9 cellular contexts compared by ENCODE assay signal in the genomic region with DNA sequence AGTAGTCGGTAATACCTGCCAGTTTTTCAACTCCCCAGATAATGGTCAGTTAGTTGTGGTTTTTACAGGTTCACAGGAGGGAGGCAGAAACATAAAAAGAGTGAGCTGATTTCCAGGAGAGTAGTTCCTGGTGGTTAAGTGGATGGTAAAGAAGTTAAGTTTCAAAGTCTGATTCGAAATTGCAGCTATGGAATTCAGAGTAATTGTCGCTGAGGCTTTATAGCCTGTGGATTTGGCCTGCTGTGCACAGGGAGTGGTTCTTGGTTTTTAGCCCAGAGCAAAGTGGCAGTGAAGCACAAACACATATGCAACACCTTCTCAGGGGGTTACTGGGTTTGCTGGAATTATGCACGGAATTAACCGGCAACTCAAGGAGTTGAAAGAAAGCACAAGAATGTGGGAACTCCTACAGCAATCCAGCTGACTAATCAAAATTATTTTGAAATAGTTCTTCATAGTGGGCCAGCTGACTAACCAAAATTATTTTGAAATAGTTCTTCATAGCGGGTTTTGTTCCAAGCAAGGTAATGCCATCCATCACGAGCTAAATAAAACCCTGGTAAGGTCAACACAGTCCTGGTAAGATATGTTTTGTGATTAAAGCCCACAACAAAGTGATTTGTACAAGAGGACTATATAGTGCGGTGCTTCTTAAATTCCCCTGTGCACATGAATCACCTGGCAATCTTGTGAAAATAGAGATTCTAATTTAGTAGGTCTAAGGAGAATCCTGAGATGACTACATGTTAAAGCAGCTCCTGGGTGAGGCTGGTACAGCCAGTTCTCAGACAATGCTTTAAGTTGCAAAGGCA.
A peak's percentile ranks its signal among the peaks of the same experiment; 100 is the strongest.
DNase-seq lines count a peak whose midpoint lies in the region; ATAC-seq and TF ChIP-seq lines count a peak whose summit lies in the region.
"Had no signal": no experiment of that assay in that cellular context is flagged by ENCODE, and none has a peak within 500 bp of the region (broad histone marks: within the 10 kb centered on the region; RNA-seq: fewer than 3 reads in every experiment).

No MANE protein-coding gene starts in this region.

- no TSS peak for BruUV-seq in mammary epithelial cell (replicated peaks; lab: Mats Ljungman, UMichigan)

- H3K27ac ChIP-seq in mammary epithelial cell (ENCODE audit: insufficient read depth, low read depth, low read length) (peak overlapping the region; percentile 56), SK-N-SH (ENCODE audit: low read depth in 2 of 2, low read length in 1 of 2) (no peak overlapping the region)

- no peak for TF ChIP-seq CTCF in mammary epithelial cell (conservative IDR thresholded peaks at IDR 0.05 in 1 of 2, IDR thresholded peaks at IDR 0.05 in 1 of 2; ENCODE audit: extremely low read depth in 1 of 2, insufficient read depth in 1 of 2, low read depth in 1 of 2, low read length in 2 of 2)
- no peak for TF ChIP-seq CTCF in endothelial cell (IDR thresholded peaks at IDR 0.05; ENCODE audit: unreplicated experiment)
- TF ChIP-seq CTCF in SK-N-SH (IDR thresholded peaks at IDR 0.05): no peak

- no peaks in the 10 kb centered on the region for H3K36me3 Mint-ChIP-seq in endothelial cell (ENCODE audit: low read depth, unreplicated experiment)

- H3K9me2 ChIP-seq in SK-N-SH: no peaks in the 10 kb centered on the region

- H3K36me3 ChIP-seq in mammary epithelial cell (ENCODE audit: insufficient read depth, low read length) (no peaks in the 10 kb centered on the region), SK-N-SH (replicated peaks in 1 of 2; ENCODE audit: control insufficient read depth in 1 of 2, insufficient read depth in 2 of 2, low read length in 1 of 2) (no peaks in the 10 kb centered on the region)

- no peak for ATAC-seq in stimulated activated naive CD8-positive, alpha-beta T cell treated with anti-CD3 and anti-CD28 coated beads, Interleukin-15, amount 100 ng/mL, for 72 hours

- H3K9me3 ChIP-seq in mammary epithelial cell (replicated peaks; ENCODE audit: insufficient read depth, low read length) (no peaks in the 10 kb centered on the region), SK-N-SH (no peaks in the 10 kb centered on the region)

- WGBS in mammary epithelial cell (ENCODE audit: low coverage, missing lambda C conversion rate): 9% methylated on average over 8 of the region's 8 CpGs
- WGBS in SK-N-SH (ENCODE audit: low lambda C conversion rate): 46% methylated on average over 8 of the region's 8 CpGs

- H3K4me1 Mint-ChIP-seq in endothelial cell (ENCODE audit: unreplicated experiment): no peaks in the 10 kb centered on the region
- H3K4me1 Mint-ChIP-seq in stimulated activated naive CD8-positive, alpha-beta T cell treated with anti-CD3 and anti-CD28 coated beads, Interleukin-15, amount 100 ng/mL, for 72 hours: no peaks in the 10 kb centered on the region

- H3K79me2 ChIP-seq in mammary epithelial cell (ENCODE audit: insufficient read depth, low read length) (no peaks in the 10 kb centered on the region), SK-N-SH (ENCODE audit: insufficient read depth) (no peaks in the 10 kb centered on the region)

- peaks cover 13% of the 10 kb centered on the region for H3K4me1 ChIP-seq in mammary epithelial cell (ENCODE audit: insufficient read depth, low read length)
- no peaks in the 10 kb centered on the region for H3K4me1 ChIP-seq in SK-N-SH (ENCODE audit: control insufficient read depth in 1 of 2, insufficient read depth in 2 of 2, low read depth in 1 of 2, low read length in 1 of 2)

- no peak for TF ChIP-seq EP300 in SK-N-SH (IDR thresholded peaks at IDR 0.05; ENCODE audit: borderline replicate concordance in 1 of 2, low read depth in 1 of 2, low read length in 1 of 2)

- no peaks in the 10 kb centered on the region for H3K27me3 ChIP-seq in mammary epithelial cell (ENCODE audit: insufficient read depth, low read length)
- H3K27me3 ChIP-seq in SK-N-SH (ENCODE audit: insufficient read depth): no peaks in the 10 kb centered on the region

- CTCF ChIA-PET in mammary epithelial cell (lab: Charles Lee; ENCODE audit: low non-redundant PET): interaction anchor here (1.0 kb wide), 1 partner anchor 201 kb away, joined by 12 read pairs; no protein-coding TSS in a partner anchor
- CTCF ChIA-PET in SK-N-SH (lab: Yijun Ruan, JAX): interaction anchor here (1.1 to 1.5 kb wide), 2 partner anchors 43 to 494 kb away, joined by 3 read pairs; no protein-coding TSS in a partner anchor

- in situ Hi-C loops in mammary epithelial cell (cut with MboI; ENCODE audit: low sequenced_read_pairs in 2 of 2): no loop called here

- H3K4me2 ChIP-seq in mammary epithelial cell (ENCODE audit: insufficient read depth, low read depth, low read length): peak overlapping the region; percentile 74
- no peak overlapping the region for H3K4me2 ChIP-seq in SK-N-SH

- no peaks in the 10 kb centered on the region for H3K27me3 Mint-ChIP-seq in endothelial cell (ENCODE audit: unreplicated experiment)
- peaks cover 20% of the 10 kb centered on the region for H3K27me3 Mint-ChIP-seq in stimulated activated naive CD8-positive, alpha-beta T cell treated with anti-CD3 and anti-CD28 coated beads, Interleukin-15, amount 100 ng/mL, for 72 hours

- H4K20me1 ChIP-seq in mammary epithelial cell (ENCODE audit: insufficient read depth, low read length) (no peaks in the 10 kb centered on the region), SK-N-SH (ENCODE audit: insufficient read depth) (no peaks in the 10 kb centered on the region)

- no peak for TF ChIP-seq RAD21 in SK-N-SH (IDR thresholded peaks at IDR 0.05; ENCODE audit: low read length)

- H2AFZ ChIP-seq in mammary epithelial cell (ENCODE audit: low read depth, low read length) (peak overlapping the region; percentile 62), SK-N-SH (ENCODE audit: low read depth) (no peak overlapping the region)

- intact Hi-C loops in mammary epithelial cell (cut with micrococcal nuclease): loop anchor here (5.0 kb wide), 1 partner anchor 91 kb away; no protein-coding TSS in a partner anchor

- no peaks in the 10 kb centered on the region for H3F3A ChIP-seq in SK-N-SH (replicated peaks; ENCODE audit: insufficient read depth)

- no peak overlapping the region for H3K9ac ChIP-seq in mammary epithelial cell (ENCODE audit: insufficient read depth, low read length)
- no peak overlapping the region for H3K9ac ChIP-seq in SK-N-SH

- no peak overlapping the region for H3K27ac Mint-ChIP-seq in endothelial cell (ENCODE audit: unreplicated experiment)
- H3K27ac Mint-ChIP-seq in stimulated activated naive CD8-positive, alpha-beta T cell treated with anti-CD3 and anti-CD28 coated beads, Interleukin-15, amount 100 ng/mL, for 72 hours: no peak overlapping the region

- H3K9me3 Mint-ChIP-seq in endothelial cell (ENCODE audit: unreplicated experiment): no peaks in the 10 kb centered on the region
- H3K9me3 Mint-ChIP-seq in stimulated activated naive CD8-positive, alpha-beta T cell treated with anti-CD3 and anti-CD28 coated beads, Interleukin-15, amount 100 ng/mL, for 72 hours: no peaks in the 10 kb centered on the region

- DNase-seq in HS-5 (ENCODE audit: low read depth) (peak; percentile 37), mammary epithelial cell (peak; percentile 94), iris pigment epithelial cell (ENCODE audit: low read depth) (peak; percentile 27), stromal cell of bone marrow (ENCODE audit: low read depth) (peak; percentile 25), endothelial cell (ENCODE audit: low spot score) (no peak), SK-N-SH (no peak)
- no peak for DNase-seq in effector CD4-positive, alpha-beta T cell
- no peak for DNase-seq in stimulated activated naive CD8-positive, alpha-beta T cell treated with anti-CD3 and anti-CD28 coated beads, Interleukin-15, amount 100 ng/mL, for 72 hours
- DNase-seq: NCI-H1694 treated with DMSO at 0.1 percent for 48 hours had no signal

- H3K4me3 ChIP-seq in mammary epithelial cell (replicated peaks in 1 of 3; ENCODE audit: insufficient read depth in 1 of 3, low read depth in 2 of 3, low read length in 3 of 3) (peak overlapping the region in 1 of 3 experiments; percentile 11), SK-N-SH (ENCODE audit: low read depth in 2 of 2, low read length in 1 of 2) (no peak overlapping the region)

- dilution Hi-C loops in mammary epithelial cell (cut with HindIII; ENCODE audit: low sequenced_read_pairs): no loop called here

- H3K4me3 Mint-ChIP-seq in endothelial cell (ENCODE audit: unreplicated experiment): no peak overlapping the region
- no peak overlapping the region for H3K4me3 Mint-ChIP-seq in stimulated activated naive CD8-positive, alpha-beta T cell treated with anti-CD3 and anti-CD28 coated beads, Interleukin-15, amount 100 ng/mL, for 72 hours

- POLR2A ChIA-PET in SK-N-SH (lab: Yijun Ruan, JAX): no interaction called here

TF ChIP-seq in SK-N-SH, 30 proteins besides CTCF, POLR2A, EP300 and RAD21 (continues in another document):
- TF ChIP-seq TAF1 (IDR thresholded peaks at IDR 0.05; ENCODE audit: borderline replicate concordance, low read depth, low read length) (no peak), USF1 (IDR thresholded peaks at IDR 0.05; ENCODE audit: borderline replicate concordance, low read depth) (no peak), ELF1 (IDR thresholded peaks at IDR 0.05) (no peak), MXI1 (IDR thresholded peaks at IDR 0.05; ENCODE audit: low read depth, low read length) (no peak), GABPA (IDR thresholded peaks at IDR 0.05; ENCODE audit: low read depth) (no peak), RCOR1 (IDR thresholded peaks at IDR 0.05; ENCODE audit: low read length) (no peak), CHD2 (IDR thresholded peaks at IDR 0.05; ENCODE audit: low read length, partially characterized antibody) (no peak)

Comparison
In these comparisons a context has a peak if more than half of its experiments do, and no peak if none do; other contexts are left out.
1. DNase-seq: peak in HS-5 (single experiment), mammary epithelial cell (single experiment), iris pigment epithelial cell (single experiment) and stromal cell of bone marrow (single experiment); none in endothelial cell (single experiment), SK-N-SH (single experiment), effector CD4-positive, alpha-beta T cell (single experiment) and stimulated activated naive CD8-positive, alpha-beta T cell treated with anti-CD3 and anti-CD28 coated beads, Interleukin-15, amount 100 ng/mL, for 72 hours (0 of 2).